In genomic region chr19:56840452-56841193, GRCh38 we compare ENCODE assay signal across 8 cellular contexts. TPM values are rescaled to one million over a fixed set of nuclear protein-coding genes. Genes with fewer than 3 reads are reported as not detected.
A peak's percentile ranks its signal among the peaks of the same experiment; 100 is the strongest.
DNase-seq lines count a peak whose midpoint lies in the region; ATAC-seq and TF ChIP-seq lines count a peak whose summit lies in the region.

TSS of gene PEG3 (minus strand) at chr19:56840726. CDS start at chr19:56824655, 16,071 bp downstream.
TSS of gene ZIM2 (minus strand) at chr19:56840726. CDS start at chr19:56824277, 16,449 bp downstream.

- WGBS in adrenal gland, 4 donors = 44 to 55% (median 48%) methylated on average over 20 to 49 of the region's 49 CpGs

- peaks cover 2 to 27% (median 20%) of the 10 kb centered on the region in 5 donors for H3K27me3 Mint-ChIP-seq in naive thymus-derived CD4-positive, alpha-beta T cell

- TF ChIP-seq POLR2A in adrenal gland (IDR thresholded peaks at IDR 0.05) = peak; percentile 93 to 95

- H3K27ac Mint-ChIP-seq in naive thymus-derived CD4-positive, alpha-beta T cell = peak within 1 kb of the TSS in 1 of 9 donors; percentile 59

- no peaks in the 10 kb centered on the region for H3K36me3 ChIP-seq in adrenal gland (replicated peaks in 1 of 2)
- H3K36me3 ChIP-seq in naive thymus-derived CD4-positive, alpha-beta T cell (ENCODE audit: control insufficient read depth in 2 of 3, insufficient read depth in 3 of 3, low read length in 3 of 3) = no peaks in the 10 kb centered on the region

- H3K4me3 ChIP-seq in adrenal gland (peak within 1 kb of the TSS in 3 of 4 donors; percentile 13 to 68 (median 46)), iPS-11a (ENCODE audit: low read depth, low read length) (peak within 1 kb of the TSS; percentile 54)
- H3K4me3 ChIP-seq in naive thymus-derived CD4-positive, alpha-beta T cell (ENCODE audit: low read length) = no peak within 1 kb of the TSS

- CTCF ChIA-PET in naive thymus-derived CD4-positive, alpha-beta T cell (lab: Charles Lee) = no interaction called here

- ATAC-seq in naive thymus-derived CD4-positive, alpha-beta T cell = no peak
- ATAC-seq in GM19324 (IDR thresholded peaks at IDR 0.05; ENCODE audit: low FRiP score, unreplicated experiment) (no peak), HG03378 (IDR thresholded peaks at IDR 0.05; ENCODE audit: unreplicated experiment) (no peak)

- H3K27ac ChIP-seq in adrenal gland = peak within 1 kb of the TSS; percentile 3 to 94 (median 78)
- no peak within 1 kb of the TSS for H3K27ac ChIP-seq in naive thymus-derived CD4-positive, alpha-beta T cell (ENCODE audit: low read depth, low read length)

- peaks cover 0 to 11% of the 10 kb centered on the region in 2 donors for H3K4me1 ChIP-seq in adrenal gland (replicated peaks in 1 of 2)
- no peaks in the 10 kb centered on the region for H3K4me1 ChIP-seq in naive thymus-derived CD4-positive, alpha-beta T cell (ENCODE audit: control insufficient read depth in 2 of 2, insufficient read depth in 2 of 2, low read length in 2 of 2)

- peaks cover 15 to 50% (median 27%) of the 10 kb centered on the region in 11 donors for H3K9me3 Mint-ChIP-seq in naive thymus-derived CD4-positive, alpha-beta T cell

- no peaks in the 10 kb centered on the region for H3K9me3 ChIP-seq in adrenal gland (replicated peaks in 1 of 3)
- peaks cover 0 to 50% (median 7%) of the 10 kb centered on the region in 3 experiments for H3K9me3 ChIP-seq in naive thymus-derived CD4-positive, alpha-beta T cell (ENCODE audit: control insufficient read depth in 2 of 3, low read length in 3 of 3)

- intact Hi-C loops in adrenal gland (cut with DNase I) = loop anchor here in 1 of 2 donors (10.0 kb wide), 1 partner anchor 174 kb away; no protein-coding TSS in a partner anchor
- intact Hi-C loops in naive thymus-derived CD4-positive, alpha-beta T cell (cut with micrococcal nuclease) = no loop called here

- TF ChIP-seq CTCF in adrenal gland (IDR thresholded peaks at IDR 0.05) = peak in 1 of 6 experiments; percentile 14

- H3K4me1 Mint-ChIP-seq in naive thymus-derived CD4-positive, alpha-beta T cell = peaks cover 0 to 5% (median 0%) of the 10 kb centered on the region in 7 donors

- POLR2A ChIA-PET in naive thymus-derived CD4-positive, alpha-beta T cell (lab: Charles Lee) = no interaction called here

- peak within 1 kb of the TSS in 3 of 10 donors; percentile 9 to 35 (median 11) for H3K4me3 Mint-ChIP-seq in naive thymus-derived CD4-positive, alpha-beta T cell

- no peaks in the 10 kb centered on the region for H3K27me3 ChIP-seq in adrenal gland
- H3K27me3 ChIP-seq in naive thymus-derived CD4-positive, alpha-beta T cell (ENCODE audit: control insufficient read depth in 2 of 2, insufficient read depth in 2 of 2, low read length in 2 of 2) = no peaks in the 10 kb centered on the region

- peak; percentile 75 for DNase-seq in Daoy (ENCODE audit: low read depth)
- DNase-seq in adrenal gland = peak; percentile 89 to 96 (median 91)
- DNase-seq in retina = peak; percentile 92
- no peak for DNase-seq in naive thymus-derived CD4-positive, alpha-beta T cell
- DNase-seq in iPS-NIHi7 (ENCODE audit: extremely low spot score) = no peak

- peaks cover 2 to 22% (median 12%) of the 10 kb centered on the region in 5 donors for H3K36me3 Mint-ChIP-seq in naive thymus-derived CD4-positive, alpha-beta T cell

RNA-seq across cellular contexts. Expression of gene PEG3, which starts in this region (rescaled TPM):
- total RNA-seq in Daoy (2014; rRNA removed; shearing (Covaris generic)) = 4.1 and 6.6 TPM in 2 replicates
- total RNA-seq in adrenal gland = 100 to 1,000 TPM; 114 to 514 (median 235) TPM
- 100 to 1,000 TPM in 1 of 3 donors, 10 to 100 TPM in 2; 17.3 to 511 (median 49.1) TPM for polyA plus RNA-seq in adrenal gland
- total RNA-seq in naive thymus-derived CD4-positive, alpha-beta T cell = under 1 TPM in 1 of 5 experiments, not detected in 4; 0.15 TPM
- polyA plus RNA-seq in naive thymus-derived CD4-positive, alpha-beta T cell = not detected

RNA-seq across cellular contexts. Expression of gene ZIM2, which starts in this region (rescaled TPM):
- 2.5 and 4.8 TPM in 2 replicates for total RNA-seq in Daoy (2014; rRNA removed; shearing (Covaris generic))
- total RNA-seq in adrenal gland = 10 to 100 TPM in 2 of 8 donors, 1 to 10 TPM in 6; 1.7 to 19.6 (median 5.0) TPM
- 1 to 10 TPM in 2 of 3 donors, under 1 TPM in 1; 0.24 to 6.2 (median 1.4) TPM for polyA plus RNA-seq in adrenal gland
- total RNA-seq in naive thymus-derived CD4-positive, alpha-beta T cell = not detected
- polyA plus RNA-seq in naive thymus-derived CD4-positive, alpha-beta T cell = not detected

Comparison
In these comparisons a context has a peak if more than half of its experiments do, and no peak if none do; other contexts are left out.
1. RNA of gene PEG3 (total RNA-seq): 114 to 514 TPM in adrenal gland; 4.1 to 6.6 TPM in Daoy and 0.15 TPM in naive thymus-derived CD4-positive, alpha-beta T cell; every median in the first group is over 10 times any median in the second.
2. RNA of gene PEG3 (polyA plus RNA-seq): 17.3 to 511 TPM in adrenal gland; not detected in naive thymus-derived CD4-positive, alpha-beta T cell; every median in the first group is over 10 times any median in the second.
3. DNase-seq: peak in Daoy (single experiment), adrenal gland (7 of 7) and retina (single experiment); none in naive thymus-derived CD4-positive, alpha-beta T cell (0 of 9) and iPS-NIHi7 (single experiment).